ENCODE assay signal across 1 cellular context in genomic region chr1:86754265-86754974, GRCh38.
TF ChIP-seq lines count a peak whose summit lies in the region.

No MANE protein-coding gene starts in this region.

TF ChIP-seq in HEK293, 187 proteins besides CTCF, POLR2A, EP300 and RAD21 (continued from another document):
- TF ChIP-seq PRDM2 (tag by site-specific recombination; IDR thresholded peaks at IDR 0.05; ENCODE audit: borderline replicate concordance): no peak
- TF ChIP-seq ZNF639 (tag by site-specific recombination; IDR thresholded peaks at IDR 0.05): no peak
- TF ChIP-seq BCL6B (tag by site-specific recombination; IDR thresholded peaks at IDR 0.05): no peak
- TF ChIP-seq ZNF843 (tag by site-specific recombination; IDR thresholded peaks at IDR 0.05): no peak
- no peak for TF ChIP-seq GFI1B (tag by site-specific recombination; IDR thresholded peaks at IDR 0.05)
- peak; percentile 92 for TF ChIP-seq PRDM10 (tag by site-specific recombination; IDR thresholded peaks at IDR 0.05)
